ENCODE assay signal across 1 cellular context in genomic region chr20:60228255-60228654, GRCh38.
TF ChIP-seq lines count a peak whose summit lies in the region.

No MANE protein-coding gene starts in this region.

TF ChIP-seq in H1, 55 proteins besides CTCF, POLR2A, EP300 and RAD21 (continued from another document):
- no peak for TF ChIP-seq CREB1 (IDR thresholded peaks at IDR 0.05)
TF ChIP-seq in H1: peak in this region for 0.
